8 cellular contexts compared by ENCODE assay signal in the genomic region with DNA sequence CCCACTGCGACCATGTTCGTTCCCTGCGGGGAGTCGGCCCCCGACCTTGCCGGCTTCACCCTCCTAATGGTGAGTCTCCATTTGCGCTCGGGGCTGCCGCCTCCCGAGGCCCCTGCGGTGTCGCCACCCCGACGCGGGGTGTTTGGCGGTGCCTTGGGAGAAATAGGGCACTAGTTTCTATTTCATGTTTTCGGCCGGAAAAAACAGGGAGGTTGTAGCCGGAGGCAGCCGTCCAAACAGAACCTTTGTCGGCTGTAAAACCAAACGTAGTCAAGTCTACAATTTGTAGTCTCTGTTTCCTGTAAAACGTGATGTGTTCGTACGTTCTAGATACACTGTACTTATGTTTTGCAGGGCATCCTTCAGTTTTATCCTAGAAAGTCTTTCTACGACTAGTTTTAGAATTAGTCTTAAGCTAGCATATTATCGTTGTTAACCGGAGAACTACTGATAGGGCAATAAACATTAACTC. TPM values are rescaled to one million over a fixed set of nuclear protein-coding genes. Genes with fewer than 3 reads are reported as not detected.
DNase-seq lines count a peak whose midpoint lies in the region; ATAC-seq and TF ChIP-seq lines count a peak whose summit lies in the region.

No MANE protein-coding gene starts in this region.

- H3K4me3 ChIP-seq in fibroblast of lung (replicated peaks in 1 of 4; ENCODE audit: control extremely low read depth in 1 of 4, insufficient read depth in 1 of 4, low read depth in 3 of 4, low read length in 4 of 4) = peak overlapping the region; percentile 67 to 98 (median 92)

- H3K79me2 ChIP-seq in fibroblast of lung (ENCODE audit: control insufficient read depth, insufficient read depth, low read length) = peaks cover 42% of the 10 kb centered on the region

- H3K4me1 Mint-ChIP-seq in activated naive CD4-positive, alpha-beta T cell treated with anti-CD3 and anti-CD28 coated beads, Interleukin-2, amount 10 ng/mL, durations not matched to agents 7 days and 5 days = peaks cover 57% of the 10 kb centered on the region

- POLR2A ChIA-PET in RWPE1 (lab: Yijun Ruan, JAX; ENCODE audit: low non-redundant PET) = interaction anchor here (0.5 to 0.7 kb wide), 2 partner anchors 11 to 311 kb away, joined by 4 to 5 read pairs; no protein-coding TSS in a partner anchor

- H3K4me3 Mint-ChIP-seq in activated naive CD4-positive, alpha-beta T cell treated with anti-CD3 and anti-CD28 coated beads, Interleukin-2, amount 10 ng/mL, durations not matched to agents 7 days and 5 days = peak overlapping the region; percentile 98

- TF ChIP-seq CTCF in RWPE1 (conservative IDR thresholded peaks at IDR 0.05; ENCODE audit: low read depth) (no peak), fibroblast of lung (conservative IDR thresholded peaks at IDR 0.05 in 1 of 2, IDR thresholded peaks at IDR 0.05 in 1 of 2; ENCODE audit: low read depth in 1 of 2, low read length in 2 of 2) (no peak)

- no peaks in the 10 kb centered on the region for H3K9me3 Mint-ChIP-seq in activated naive CD4-positive, alpha-beta T cell treated with anti-CD3 and anti-CD28 coated beads, Interleukin-2, amount 10 ng/mL, durations not matched to agents 7 days and 5 days

- H3K27ac Mint-ChIP-seq in activated naive CD4-positive, alpha-beta T cell treated with anti-CD3 and anti-CD28 coated beads, Interleukin-2, amount 10 ng/mL, durations not matched to agents 7 days and 5 days = peak overlapping the region; percentile 96

- peak; percentile 8 for ATAC-seq in sciatic nerve

- peak overlapping the region; percentile 67 for H3K4me2 ChIP-seq in fibroblast of lung (ENCODE audit: extremely low read depth, insufficient read depth, low read length)

- H3K36me3 Mint-ChIP-seq in activated naive CD4-positive, alpha-beta T cell treated with anti-CD3 and anti-CD28 coated beads, Interleukin-2, amount 10 ng/mL, durations not matched to agents 7 days and 5 days = peaks cover 51% of the 10 kb centered on the region

- no peaks in the 10 kb centered on the region for H3K36me3 ChIP-seq in fibroblast of lung (ENCODE audit: control insufficient read depth, insufficient read depth, low read length)

- DNase-seq in activated naive CD4-positive, alpha-beta T cell treated with anti-CD3 and anti-CD28 coated beads, Interleukin-2, amount 10 ng/mL, durations not matched to agents 7 days and 5 days = no peak
- DNase-seq in activated naive CD4-positive, alpha-beta T cell (lab: John Stamatoyannopoulos, UW) = no peak
- DNase-seq in RWPE1 (ENCODE audit: low spot score) = no peak
- no peak for DNase-seq in fibroblast of lung (ENCODE audit: low read depth in 2 of 2)
- DNase-seq in sciatic nerve (ENCODE audit: low spot score) = no peak
- no peak for DNase-seq in globus pallidus (ENCODE audit: low spot score)
- no peak for DNase-seq in NCI-H446 (lab: John Stamatoyannopoulos, UW)
- no peak for DNase-seq in activated CD4-positive, alpha-beta T cell treated with anti-CD3 and anti-CD28 coated beads for 1 hour

- H3K9me3 ChIP-seq in fibroblast of lung (ENCODE audit: control insufficient read depth, insufficient read depth, low read depth, low read length) = no peaks in the 10 kb centered on the region

- H3K27ac ChIP-seq in RWPE1 (peak overlapping the region; percentile 93), fibroblast of lung (ENCODE audit: insufficient read depth, low read length) (peak overlapping the region; percentile 96)

- H2AFZ ChIP-seq in fibroblast of lung (ENCODE audit: low read length) = peak overlapping the region; percentile 60

- peak overlapping the region; percentile 99 for H3K9ac ChIP-seq in fibroblast of lung (ENCODE audit: insufficient read depth, low read length)

- H3K27me3 Mint-ChIP-seq in activated naive CD4-positive, alpha-beta T cell treated with anti-CD3 and anti-CD28 coated beads, Interleukin-2, amount 10 ng/mL, durations not matched to agents 7 days and 5 days = no peaks in the 10 kb centered on the region

- CTCF ChIA-PET in activated naive CD4-positive, alpha-beta T cell treated with anti-CD3 and anti-CD28 coated beads, Interleukin-2, amount 10 ng/mL, durations not matched to agents 7 days and 5 days (lab: Charles Lee) = interaction anchor here (0.7 to 1.4 kb wide), 2 partner anchors 232 to 541 kb away, joined by 3 read pairs; no protein-coding TSS in a partner anchor
- CTCF ChIA-PET in RWPE1 (lab: Yijun Ruan, JAX) = interaction anchor here (0.5 kb wide), 1 partner anchor 195 kb away, joined by 4 read pairs; no protein-coding TSS in a partner anchor

- H4K20me1 ChIP-seq in fibroblast of lung (ENCODE audit: control insufficient read depth, extremely low read depth, insufficient read depth, low read length) = no peaks in the 10 kb centered on the region

- H3K4me1 ChIP-seq in fibroblast of lung (ENCODE audit: control insufficient read depth, extremely low read depth, insufficient read depth, low read length) = no peaks in the 10 kb centered on the region

- intact Hi-C loops in sciatic nerve (cut with DNase I) = no loop called here

- no peaks in the 10 kb centered on the region for H3K27me3 ChIP-seq in fibroblast of lung (ENCODE audit: control insufficient read depth, insufficient read depth, low read length)

RNA-seq across cellular contexts. Expression of gene PSMG2, which starts 0.3 kb away (rescaled TPM):
- total RNA-seq in fibroblast of lung = 72.8 and 74.5 TPM in 2 replicates
- 78.7 and 79.4 TPM in 2 replicates for polyA plus RNA-seq in fibroblast of lung
- 65.4 and 79.1 TPM in 2 replicates for polyA plus RNA-seq in fibroblast of lung (2012)
- 11.2 and 30.5 TPM in 2 replicates for polyA minus RNA-seq in fibroblast of lung (ENCODE audit: low replicate concordance)
- total RNA-seq in sciatic nerve = 67.7 TPM

RNA-seq across cellular contexts. Expression of gene CEP76, which starts 0.6 kb away (rescaled TPM):
- 8.1 and 8.5 TPM in 2 replicates for total RNA-seq in fibroblast of lung
- 5.2 and 7.5 TPM in 2 replicates for polyA plus RNA-seq in fibroblast of lung
- 3.3 and 4.3 TPM in 2 replicates for polyA plus RNA-seq in fibroblast of lung (2012)
- 1.8 TPM in 1 of 2 replicates, not detected in the other for polyA minus RNA-seq in fibroblast of lung (ENCODE audit: low replicate concordance)
- total RNA-seq in sciatic nerve = 5.4 TPM

RNA-seq across cellular contexts. Expression of gene SPIRE1, which starts 45.2 kb away (rescaled TPM):
- total RNA-seq in fibroblast of lung = 28.8 and 31.0 TPM in 2 replicates
- polyA plus RNA-seq in fibroblast of lung = 16.5 and 19.0 TPM in 2 replicates
- 13.0 and 13.7 TPM in 2 replicates for polyA plus RNA-seq in fibroblast of lung (2012)
- 7.4 and 16.3 TPM in 2 replicates for polyA minus RNA-seq in fibroblast of lung (ENCODE audit: low replicate concordance)
- total RNA-seq in sciatic nerve = 94.3 TPM
